Comparison of ENCODE assay signal across 24 cellular contexts in the genomic region with DNA sequence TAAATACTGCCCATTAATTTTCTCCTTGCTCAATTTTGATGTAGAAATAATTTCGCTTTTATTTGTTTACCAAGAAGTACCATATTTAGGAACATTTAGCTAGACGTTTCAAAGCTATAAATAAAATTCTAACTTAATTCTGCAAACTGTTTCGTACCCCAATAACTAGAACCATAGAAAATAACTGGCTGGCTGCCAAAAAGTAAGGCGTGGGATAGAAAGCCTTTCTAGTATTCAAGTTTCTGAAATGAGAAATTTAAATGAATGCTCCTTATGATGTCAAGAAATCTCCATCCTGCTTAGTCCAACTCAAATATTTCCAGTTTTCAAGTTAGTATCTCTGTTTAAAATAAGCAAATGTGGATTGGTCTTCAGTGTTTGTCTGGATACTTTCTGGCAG.
A peak's percentile ranks its signal among the peaks of the same experiment; 100 is the strongest.
DNase-seq lines count a peak whose midpoint lies in the region; ATAC-seq, FAIRE-seq and TF ChIP-seq lines count a peak whose summit lies in the region.
"Had no signal": no experiment of that assay in that cellular context is flagged by ENCODE, and none has a peak within 500 bp of the region (broad histone marks: within the 10 kb centered on the region; RNA-seq: fewer than 3 reads in every experiment).

No MANE protein-coding gene starts in this region.

- H3K79me2 ChIP-seq in HepG2 (ENCODE audit: insufficient read depth, low read length) (no peaks in the 10 kb centered on the region), K562 (ENCODE audit: control insufficient read depth, insufficient read depth, low read length) (no peaks in the 10 kb centered on the region)

- H3K27ac ChIP-seq in HepG2 (ENCODE audit: extremely low read length, insufficient read depth, low read length) (no peak overlapping the region), right lobe of liver (no peak overlapping the region), K562 (ENCODE audit: extremely low read depth, low read depth, low read length) (no peak overlapping the region), A673 (ENCODE audit: low read depth, low read length, poor library complexity, severe bottlenecking) (no peak overlapping the region)
- H3K27ac ChIP-seq: A549; BLaER1 treated with 17β-estradiol and CSF1 and Interleukin-3, amounts not matched to agents 10 nM and 100 nM; C4-2B had no signal

- no peak for FAIRE-seq in HepG2 (lab: Jason Lieb, UNC)
- FAIRE-seq in K562 (lab: Jason Lieb, UNC), result no peak
- FAIRE-seq: A549, GM12878, GM12892, GM18507 had no signal

- CTCF ChIA-PET in HepG2 (lab: Yijun Ruan, JAX; ENCODE audit: low intra/inter-chr PET ratio, low total read pairs) (no interaction called here), K562 (lab: Yijun Ruan, JAX; ENCODE audit: low intra/inter-chr PET ratio) (no interaction called here), Calu3 (lab: Charles Lee) (no interaction called here), A673 (lab: Charles Lee) (no interaction called here)

- H3K27me3 ChIP-seq in HepG2 (ENCODE audit: control insufficient read depth in 1 of 2, insufficient read depth in 2 of 2, low read length in 2 of 2) (no peaks in the 10 kb centered on the region; a peak in 1 of 5 replicates), right lobe of liver (peaks cover 0 to 3% of the 10 kb centered on the region in 2 donors), BE2C (no peaks in the 10 kb centered on the region), K562 (ENCODE audit: control insufficient read depth in 2 of 2, insufficient read depth in 2 of 2, low read length in 2 of 2) (no peaks in the 10 kb centered on the region), A673 (replicated peaks; ENCODE audit: insufficient read depth, low read depth, low read length, poor library complexity) (no peaks in the 10 kb centered on the region)
- H3K27me3 ChIP-seq: BLaER1 treated with 17β-estradiol and CSF1 and Interleukin-3, amounts not matched to agents 10 nM and 100 nM had no signal

- H4K20me1 ChIP-seq in HepG2 (ENCODE audit: insufficient read depth, low read length) (no peaks in the 10 kb centered on the region), K562 (replicated peaks; ENCODE audit: control insufficient read depth, insufficient read depth, low read length) (no peaks in the 10 kb centered on the region)
- H4K20me1 ChIP-seq: BLaER1 treated with 17β-estradiol and CSF1 and Interleukin-3, amounts not matched to agents 10 nM and 100 nM had no signal

- no peaks in the 10 kb centered on the region for H3K9me1 ChIP-seq in K562 (ENCODE audit: control insufficient read depth, insufficient read depth, low read length)

- H3K4me3 Mint-ChIP-seq in Calu3 (ENCODE audit: low read depth, unreplicated experiment), result no peak overlapping the region
- H3K4me3 Mint-ChIP-seq: CD4-positive, alpha-beta T cell; CD8-positive, alpha-beta T cell had no signal

- POLR2A ChIA-PET in HepG2 (lab: Yijun Ruan, JAX), result no interaction called here
- POLR2A ChIA-PET in K562 (lab: Yijun Ruan, JAX), result no interaction called here
- POLR2A ChIA-PET in A673 (lab: Charles Lee; ENCODE audit: low non-redundant PET), result no interaction called here

- H3K4me1 Mint-ChIP-seq in Calu3 (ENCODE audit: low read depth, unreplicated experiment), result no peaks in the 10 kb centered on the region

- no peak for TF ChIP-seq POLR2A in HepG2 (IDR thresholded peaks at IDR 0.05; ENCODE audit: insufficient read depth in 1 of 2, low read depth in 2 of 2, low read length in 2 of 2)
- no peak for TF ChIP-seq POLR2A in right lobe of liver (IDR thresholded peaks at IDR 0.05)
- no peak for TF ChIP-seq POLR2A in K562 (conservative IDR thresholded peaks at IDR 0.05)

- under 1% methylated on average over 4 of the region's 4 CpGs for WGBS in HepG2 (ENCODE audit: low lambda C conversion rate)
- 41% methylated on average over 4 of the region's 4 CpGs for WGBS in right lobe of liver (ENCODE audit: insufficient coverage, low coverage, low lambda C conversion rate, missing lambda C conversion rate)
- 48% methylated on average over 4 of the region's 4 CpGs for WGBS in K562 (ENCODE audit: insufficient coverage, low coverage, missing lambda C conversion rate)

- no peaks in the 10 kb centered on the region for H3K27me3 Mint-ChIP-seq in Calu3 (ENCODE audit: unreplicated experiment)

- BruUV-seq in HepG2 (replicated peaks; lab: Mats Ljungman, UMichigan) (no TSS peak), K562 (replicated peaks; lab: Mats Ljungman, UMichigan) (no TSS peak), Calu3 (replicated peaks; lab: Mats Ljungman, UMichigan) (no TSS peak), A673 (replicated peaks; lab: Mats Ljungman, UMichigan) (no TSS peak)

- H3K4me2 ChIP-seq in HepG2 (ENCODE audit: low read depth, low read length) (no peak overlapping the region), K562 (ENCODE audit: insufficient read depth, low read length) (no peak overlapping the region)
- H3K4me2 ChIP-seq: A549 had no signal

- no peaks in the 10 kb centered on the region for H3K36me3 ChIP-seq in HepG2 (replicated peaks in 1 of 2; ENCODE audit: control insufficient read depth in 1 of 2, insufficient read depth in 2 of 2, low read length in 2 of 2)
- H3K36me3 ChIP-seq in right lobe of liver, result no peaks in the 10 kb centered on the region
- H3K36me3 ChIP-seq in BE2C, result peaks cover 76% of the 10 kb centered on the region
- H3K36me3 ChIP-seq in K562 (ENCODE audit: control insufficient read depth, insufficient read depth, low read length), result no peaks in the 10 kb centered on the region
- H3K36me3 ChIP-seq in A673 (ENCODE audit: insufficient read depth, low read length, poor library complexity, severe bottlenecking), result no peaks in the 10 kb centered on the region
- H3K36me3 ChIP-seq: BLaER1 treated with 17β-estradiol and CSF1 and Interleukin-3, amounts not matched to agents 10 nM and 100 nM had no signal

- H2AFZ ChIP-seq in HepG2 (ENCODE audit: low read length), result no peak overlapping the region
- no peak overlapping the region for H2AFZ ChIP-seq in K562 (ENCODE audit: low read depth, low read length)

- TF ChIP-seq RAD21 in HepG2 (CRISPR knock-in tag; IDR thresholded peaks at IDR 0.05), result no peak
- no peak for TF ChIP-seq RAD21 in K562 (CRISPR knock-in tag; conservative IDR thresholded peaks at IDR 0.05 in 1 of 2, IDR thresholded peaks at IDR 0.05 in 1 of 2)

- no peak for ATAC-seq in HepG2
- no peak for ATAC-seq in right lobe of liver
- no peak for ATAC-seq in K562
- no peak for ATAC-seq in GM21526 (IDR thresholded peaks at IDR 0.05; ENCODE audit: low FRiP score, unreplicated experiment)
- ATAC-seq: A549; CD8-positive, alpha-beta T cell; GM12878 had no signal

- in situ Hi-C loops in HepG2 (cut with HindIII; ENCODE audit: extremely low pct_ligation_motif_present, low pct_unique_long_range_greater_than_20kb), result no loop called here
- in situ Hi-C loops in K562 (cut with MboI), result no loop called here

- peaks cover 6% of the 10 kb centered on the region for H3K36me3 Mint-ChIP-seq in Calu3 (ENCODE audit: insufficient read depth, unreplicated experiment)
- H3K36me3 Mint-ChIP-seq: CD8-positive, alpha-beta T cell had no signal

- intact Hi-C loops in HepG2 (cut with micrococcal nuclease; ENCODE audit: unreplicated experiment) (no loop called here), right lobe of liver (cut with DNase I) (no loop called here), K562 (cut with micrococcal nuclease) (no loop called here), Calu3 (cut with micrococcal nuclease; ENCODE audit: unreplicated experiment) (no loop called here), A673 (cut with micrococcal nuclease; ENCODE audit: unreplicated experiment) (no loop called here)

- H3K4me3 ChIP-seq in HepG2 (replicated peaks in 1 of 3; ENCODE audit: insufficient read depth in 1 of 3, low read depth in 2 of 3, low read length in 3 of 3), result no peak overlapping the region
- H3K4me3 ChIP-seq in right lobe of liver, result no peak overlapping the region
- peak overlapping the region; percentile 69 for H3K4me3 ChIP-seq in BE2C (ENCODE audit: low read depth, low read length)
- H3K4me3 ChIP-seq in K562, result no peak overlapping the region
- H3K4me3 ChIP-seq in A673 (ENCODE audit: low read depth, low read length, poor library complexity, severe bottlenecking), result no peak overlapping the region
- H3K4me3 ChIP-seq: A549; BLaER1 treated with 17β-estradiol and CSF1 and Interleukin-3, amounts not matched to agents 10 nM and 100 nM; GM12878 had no signal

- H3K9ac ChIP-seq in HepG2 (ENCODE audit: insufficient read depth, low read depth, low read length) (no peak overlapping the region), K562 (ENCODE audit: insufficient read depth in 1 of 2, low read depth in 2 of 2, low read length in 2 of 2) (no peak overlapping the region)
- H3K9ac ChIP-seq: BLaER1 treated with 17β-estradiol and CSF1 and Interleukin-3, amounts not matched to agents 10 nM and 100 nM had no signal

- TF ChIP-seq CTCF in HepG2 (CRISPR knock-in tag; IDR thresholded peaks at IDR 0.05) (no peak), right lobe of liver (IDR thresholded peaks at IDR 0.05) (no peak), BE2C (IDR thresholded peaks at IDR 0.05; ENCODE audit: low read depth, low read length) (no peak), K562 (IDR thresholded peaks at IDR 0.05 in 2 of 3, conservative IDR thresholded peaks at IDR 0.05 in 1 of 3; ENCODE audit: insufficient read depth in 2 of 3, low read depth in 1 of 3, low read length in 3 of 3) (no peak), Calu3 (IDR thresholded peaks at IDR 0.05; ENCODE audit: unreplicated experiment) (no peak), A673 (conservative IDR thresholded peaks at IDR 0.05; ENCODE audit: low read depth, low read length) (no peak)

- H3K27ac Mint-ChIP-seq in Calu3 (ENCODE audit: unreplicated experiment), result no peak overlapping the region
- H3K27ac Mint-ChIP-seq: CD4-positive, alpha-beta T cell; CD8-positive, alpha-beta T cell had no signal

- TF ChIP-seq EP300 in HepG2 (IDR thresholded peaks at IDR 0.05; ENCODE audit: low read depth in 2 of 2, low read length in 2 of 2) (no peak), HepG2 (CRISPR knock-in tag; IDR thresholded peaks at IDR 0.05; ENCODE audit: borderline replicate concordance) (no peak), K562 (IDR thresholded peaks at IDR 0.05; ENCODE audit: low read length) (no peak)

- DNase-seq in HepG2 (ENCODE audit: low spot score) (no peak), right lobe of liver (no peak), BE2C (no peak), K562 (ENCODE audit: extremely low read depth in 1 of 4, low spot score in 3 of 4) (no peak), Calu3 (no peak), A673 (ENCODE audit: low spot score) (no peak)
- DNase-seq: 8988T; ACHN; Caco-2; CD4-positive, alpha-beta T cell; CD8-positive, alpha-beta T cell; DMS153; DMS53; DMS79; DND-41; EL; GDM1 had no signal

- no peaks in the 10 kb centered on the region for H3K9me3 Mint-ChIP-seq in Calu3 (ENCODE audit: low read depth, unreplicated experiment)
- H3K9me3 Mint-ChIP-seq: CD4-positive, alpha-beta T cell; CD8-positive, alpha-beta T cell had no signal

- H3K9me3 ChIP-seq in HepG2 (ENCODE audit: low read length), result no peaks in the 10 kb centered on the region
- no peaks in the 10 kb centered on the region for H3K9me3 ChIP-seq in right lobe of liver
- no peaks in the 10 kb centered on the region for H3K9me3 ChIP-seq in BE2C
- H3K9me3 ChIP-seq in K562 (replicated peaks; ENCODE audit: control insufficient read depth, insufficient read depth, low read depth, low read length), result no peaks in the 10 kb centered on the region
- H3K9me3 ChIP-seq in A673 (ENCODE audit: low read depth, low read length, poor library complexity, severe bottlenecking), result no peaks in the 10 kb centered on the region
- H3K9me3 ChIP-seq: A549, Caco-2 had no signal

- H3K4me1 ChIP-seq in HepG2 (ENCODE audit: insufficient read depth, low read length) (0 out of 2 replicates have a peak, but pooled peaks cover 8% of the 10 kb centered on the region), right lobe of liver (no peaks in the 10 kb centered on the region), BE2C (peaks cover 19% of the 10 kb centered on the region), K562 (replicated peaks in 1 of 2; ENCODE audit: control insufficient read depth in 2 of 2, insufficient read depth in 2 of 2, low read length in 2 of 2) (peaks cover 0 to 3% of the 10 kb centered on the region in 2 experiments; a peak in 1 of 5 replicates), A673 (ENCODE audit: insufficient read depth, low read length, poor library complexity, severe bottlenecking) (peaks cover 19% of the 10 kb centered on the region)
- H3K4me1 ChIP-seq: A549 had no signal

Comparison
In these comparisons a context has a peak if more than half of its experiments do, and no peak if none do; other contexts are left out.
1. Of the 241 proteins assayed by ChIP-seq in both HepG2 and K562: peak only in HepG2: none; only in K562: NFIC; in both: none; in neither: 240.